ENCODE assay signal across 1 cellular context in the genomic region with DNA sequence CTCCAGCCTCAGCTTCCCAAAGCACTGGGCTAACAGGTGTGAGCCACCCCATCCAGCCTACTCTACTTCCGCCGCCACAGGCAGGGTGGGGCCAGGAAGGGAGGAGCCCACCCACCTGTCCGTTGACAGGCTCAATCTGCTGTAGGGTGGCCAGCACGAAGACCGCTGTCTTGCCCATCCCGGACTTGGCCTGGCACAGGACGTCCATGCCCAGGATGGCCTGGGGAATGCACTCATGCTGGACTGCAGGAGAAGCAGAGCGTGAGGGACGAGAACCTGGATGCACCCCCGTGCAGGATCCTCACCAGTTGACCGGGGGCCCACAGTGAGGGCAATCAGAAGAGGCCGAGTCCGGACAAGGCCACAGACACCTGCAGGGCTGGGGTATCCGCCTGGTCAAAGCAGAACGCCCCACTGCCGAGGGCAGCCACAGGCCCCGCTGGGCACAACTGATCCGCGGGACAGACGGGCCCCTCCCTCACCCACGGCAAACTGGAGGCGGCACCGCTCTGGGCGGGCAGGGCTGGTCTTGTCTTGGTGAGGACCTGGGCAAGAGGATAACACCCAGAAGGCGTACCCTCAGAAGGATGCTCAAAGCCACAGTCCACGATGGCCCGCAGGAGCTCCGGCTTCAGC.
TF ChIP-seq lines count a peak whose summit lies in the region.

No MANE protein-coding gene starts in this region.

TF ChIP-seq in IMR-90, 13 proteins besides CTCF, POLR2A, EP300 and RAD21:
- TF ChIP-seq MAFK (IDR thresholded peaks at IDR 0.05; ENCODE audit: low read depth, low read length) = no peak
- TF ChIP-seq CEBPB (IDR thresholded peaks at IDR 0.05; ENCODE audit: low read depth, low read length) = no peak
- no peak for TF ChIP-seq BHLHE40 (IDR thresholded peaks at IDR 0.05; ENCODE audit: low read depth, low read length)
- TF ChIP-seq, protein P1, sequence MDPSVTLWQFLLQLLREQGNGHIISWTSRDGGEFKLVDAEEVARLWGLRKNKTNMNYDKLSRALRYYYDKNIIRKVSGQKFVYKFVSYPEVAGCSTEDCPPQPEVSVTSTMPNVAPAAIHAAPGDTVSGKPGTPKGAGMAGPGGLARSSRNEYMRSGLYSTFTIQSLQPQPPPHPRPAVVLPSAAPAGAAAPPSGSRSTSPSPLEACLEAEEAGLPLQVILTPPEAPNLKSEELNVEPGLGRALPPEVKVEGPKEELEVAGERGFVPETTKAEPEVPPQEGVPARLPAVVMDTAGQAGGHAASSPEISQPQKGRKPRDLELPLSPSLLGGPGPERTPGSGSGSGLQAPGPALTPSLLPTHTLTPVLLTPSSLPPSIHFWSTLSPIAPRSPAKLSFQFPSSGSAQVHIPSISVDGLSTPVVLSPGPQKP (IDR thresholded peaks at IDR 0.05; ENCODE audit: borderline replicate concordance, low read depth, low read length) = no peak
- no peak for TF ChIP-seq CHD1 (IDR thresholded peaks at IDR 0.05; ENCODE audit: low read depth, low read length)
- TF ChIP-seq RCOR1 (IDR thresholded peaks at IDR 0.05; ENCODE audit: insufficient replicate concordance, low read length) = no peak
- no peak for TF ChIP-seq MAZ (IDR thresholded peaks at IDR 0.05; ENCODE audit: borderline replicate concordance, low read depth, low read length)
- no peak for TF ChIP-seq NFE2L2 (IDR thresholded peaks at IDR 0.05; ENCODE audit: low read depth, low read length)
- TF ChIP-seq RFX5 (IDR thresholded peaks at IDR 0.05; ENCODE audit: low read depth, low read length) = no peak
- TF ChIP-seq, protein P2, sequence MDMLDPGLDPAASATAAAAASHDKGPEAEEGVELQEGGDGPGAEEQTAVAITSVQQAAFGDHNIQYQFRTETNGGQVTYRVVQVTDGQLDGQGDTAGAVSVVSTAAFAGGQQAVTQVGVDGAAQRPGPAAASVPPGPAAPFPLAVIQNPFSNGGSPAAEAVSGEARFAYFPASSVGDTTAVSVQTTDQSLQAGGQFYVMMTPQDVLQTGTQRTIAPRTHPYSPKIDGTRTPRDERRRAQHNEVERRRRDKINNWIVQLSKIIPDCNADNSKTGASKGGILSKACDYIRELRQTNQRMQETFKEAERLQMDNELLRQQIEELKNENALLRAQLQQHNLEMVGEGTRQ (IDR thresholded peaks at IDR 0.05; ENCODE audit: low read depth, low read length) = no peak
- TF ChIP-seq FOS (IDR thresholded peaks at IDR 0.05; ENCODE audit: low read depth, low read length) = no peak
- TF ChIP-seq SMC3 (IDR thresholded peaks at IDR 0.05; ENCODE audit: low read depth, low read length) = no peak
- no peak for TF ChIP-seq MXI1 (IDR thresholded peaks at IDR 0.05; ENCODE audit: borderline replicate concordance, low read depth, low read length)
